Comparison of ENCODE assay signal across 8 cellular contexts in the genomic region with DNA sequence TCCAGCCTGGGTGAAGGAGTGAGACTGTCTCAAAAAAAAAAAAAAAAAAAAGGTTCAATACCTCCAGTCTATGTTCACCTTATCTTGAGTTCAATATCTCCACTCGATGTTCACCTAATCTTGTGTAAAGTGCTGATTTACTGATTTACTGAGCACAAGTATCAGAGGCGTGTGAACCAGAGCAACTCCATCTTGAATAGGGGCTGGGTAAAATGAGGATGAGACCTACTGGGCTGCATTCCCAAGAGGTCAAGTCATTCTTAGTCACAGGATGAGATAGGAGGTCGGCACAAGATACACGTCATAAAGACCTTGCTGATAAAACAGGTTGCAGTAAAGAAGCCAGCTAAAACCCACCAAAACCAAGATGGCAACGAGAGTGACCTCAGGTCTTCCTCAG. TPM values are rescaled to one million over a fixed set of nuclear protein-coding genes. Genes with fewer than 3 reads are reported as not detected.
DNase-seq lines count a peak whose midpoint lies in the region; ATAC-seq, FAIRE-seq and TF ChIP-seq lines count a peak whose summit lies in the region.
"Not testable (repeated sequence)": the region's sequence is repeated elsewhere in the genome, so short reads cannot be mapped to it uniquely, and the experiment has no call there.
"Had no signal": no experiment of that assay in that cellular context is flagged by ENCODE, and none has a peak within 500 bp of the region (broad histone marks: within the 10 kb centered on the region; RNA-seq: fewer than 3 reads in every experiment).

No MANE protein-coding gene starts in this region.

- not testable (repeated sequence) for H3K23ac ChIP-seq in trophoblast cell (ENCODE audit: low read length)

- H4K20me1 ChIP-seq in BLaER1 treated with 17β-estradiol and CSF1 and Interleukin-3, amounts not matched to agents 10 nM and 100 nM; HCT116 (ENCODE audit: insufficient read depth): not testable (repeated sequence)

- not testable (repeated sequence) for H4K12ac ChIP-seq in trophoblast cell (ENCODE audit: low read depth, low read length)

- peak overlapping the region; percentile 78 for H2BK120ac ChIP-seq in trophoblast cell (ENCODE audit: insufficient read depth, low read length, poor library complexity)

- not testable (repeated sequence) for H4K8ac ChIP-seq in trophoblast cell (ENCODE audit: low read depth, low read length)

- H2BK12ac ChIP-seq in trophoblast cell (ENCODE audit: low read length): peak overlapping the region; percentile 68

- not testable (repeated sequence) for H3K27me3 ChIP-seq in BLaER1 treated with 17β-estradiol and CSF1 and Interleukin-3, amounts not matched to agents 10 nM and 100 nM; HCT116 (ENCODE audit: insufficient read depth, low read length); bronchial epithelial cell (ENCODE audit: control insufficient read depth, insufficient read depth, low read length); trophoblast cell (ENCODE audit: insufficient read depth, low read length)

- not testable (repeated sequence) for FAIRE-seq in bronchial epithelial cell (lab: Jason Lieb, UNC)

- CTCF ChIA-PET in HCT116 (lab: Charles Lee): interaction anchor here (1.2 kb wide), 1 partner anchor 27 kb away, joined by 3 read pairs; no protein-coding TSS in a partner anchor

- POLR2A ChIA-PET in HCT116 (lab: Charles Lee): interaction anchor here (0.7 to 2.8 kb wide), 3 partner anchors 11 to 306 kb away, joined by 3 to 8 read pairs (median 4); no protein-coding TSS in a partner anchor

- H3K4ac ChIP-seq in trophoblast cell (ENCODE audit: low read depth, low read length): not testable (repeated sequence)

- WGBS in trophoblast cell (ENCODE audit: extremely low coverage, insufficient coverage, insufficient read length): no CpG with 5 or more reads among the region's 5 CpGs

- TF ChIP-seq RAD21 in HCT116 (IDR thresholded peaks at IDR 0.05; ENCODE audit: low read depth): not testable (repeated sequence)

- H3K27ac ChIP-seq in BLaER1 treated with 17β-estradiol and CSF1 and Interleukin-3, amounts not matched to agents 10 nM and 100 nM: peak overlapping the region in 9 of 11 experiments; percentile 35 to 100 (median 96); a peak in 15 of 22 replicates
- H3K27ac ChIP-seq in HCT116 (ENCODE audit: low read depth, low read length): peak overlapping the region; percentile 100
- H3K27ac ChIP-seq in trophoblast cell (ENCODE audit: low read depth, low read length): peak overlapping the region; percentile 84

- H3K9me2 ChIP-seq in HCT116 (ENCODE audit: insufficient read depth): not testable (repeated sequence)

- not testable (repeated sequence) for TF ChIP-seq CTCF in HCT116 (IDR thresholded peaks at IDR 0.05 in 2 of 3, conservative IDR thresholded peaks at IDR 0.05 in 1 of 3; ENCODE audit: borderline replicate concordance in 1 of 3, insufficient read depth in 1 of 3, low read depth in 2 of 3, low read length in 2 of 3); bronchial epithelial cell (IDR thresholded peaks at IDR 0.05; ENCODE audit: insufficient read depth, low read length, severe bottlenecking)

- peak overlapping the region; percentile 70 for H2BK5ac ChIP-seq in trophoblast cell (ENCODE audit: low read depth, low read length, poor library complexity)

- H3K18ac ChIP-seq in trophoblast cell (ENCODE audit: low read length): not testable (repeated sequence)

- not testable (repeated sequence) for DNase-seq in HCT116 (ENCODE audit: low read depth, low spot score)
- peak; percentile 24 for DNase-seq in M059J (ENCODE audit: low read depth)
- DNase-seq in RKO (ENCODE audit: low spot score): peak; percentile 20
- peak; percentile 60 for DNase-seq in amniotic epithelial cell (ENCODE audit: low read depth)
- peak; percentile 48 for DNase-seq in bronchial epithelial cell (ENCODE audit: low read depth)
- DNase-seq in trophoblast cell: peak; percentile 36 to 50

- H2AFZ ChIP-seq in HCT116 (ENCODE audit: low read depth, low read length, poor library complexity, severe bottlenecking): peak overlapping the region; percentile 12
- H2AFZ ChIP-seq in trophoblast cell (ENCODE audit: insufficient read depth, low read length, poor library complexity): not testable (repeated sequence)

- not testable (repeated sequence) for H3K79me2 ChIP-seq in HCT116 (ENCODE audit: insufficient read depth, low read length); trophoblast cell (ENCODE audit: control insufficient read depth, insufficient read depth, low read length, poor library complexity)

- H3K14ac ChIP-seq in trophoblast cell (ENCODE audit: low read length): not testable (repeated sequence)

- H3K9ac ChIP-seq in BLaER1 treated with 17β-estradiol and CSF1 and Interleukin-3, amounts not matched to agents 10 nM and 100 nM; HCT116 (ENCODE audit: low read length); trophoblast cell (ENCODE audit: low read length): not testable (repeated sequence)

- intact Hi-C loops in HCT116 (cut with micrococcal nuclease): not testable (repeated sequence)

- peak overlapping the region in 1 of 11 experiments; percentile 7; a peak in 1 of 22 replicates for H3K4me2 ChIP-seq in BLaER1 treated with 17β-estradiol and CSF1 and Interleukin-3, amounts not matched to agents 10 nM and 100 nM
- H3K4me2 ChIP-seq in HCT116 (ENCODE audit: low read length): peak overlapping the region; percentile 90; the same call in 1 of the 2 replicates
- not testable (repeated sequence) for H3K4me2 ChIP-seq in trophoblast cell (ENCODE audit: low read length)

- peaks cover 0 to 20% (median 16%) of the 10 kb centered on the region in 11 experiments; a peak in 17 of 22 replicates for H3K9me3 ChIP-seq in BLaER1 treated with 17β-estradiol and CSF1 and Interleukin-3, amounts not matched to agents 10 nM and 100 nM (replicated peaks in 1 of 11)
- not testable (repeated sequence) for H3K9me3 ChIP-seq in HCT116 (ENCODE audit: control insufficient read depth in 1 of 2, insufficient read depth in 1 of 2, low read depth in 1 of 2, low read length in 2 of 2); trophoblast cell (ENCODE audit: insufficient read depth, low read depth, low read length)

- RAD21 ChIA-PET in HCT116 (lab: Charles Lee; ENCODE audit: low non-redundant PET in 1 of 2, low total read pairs in 2 of 2, uncharacterized antibody in 2 of 2, unreplicated experiment in 2 of 2): not testable (repeated sequence)

- H2AK5ac ChIP-seq in trophoblast cell (ENCODE audit: low read length): not testable (repeated sequence)

- not testable (repeated sequence) for BruUV-seq in HCT116 (replicated peaks; lab: Mats Ljungman, UMichigan)

- TF ChIP-seq POLR2A in HCT116 (IDR thresholded peaks at IDR 0.05; ENCODE audit: borderline replicate concordance, extremely low read depth, insufficient read depth, insufficient read length): not testable (repeated sequence)

- H3K4me1 ChIP-seq in BLaER1 treated with 17β-estradiol and CSF1 and Interleukin-3, amounts not matched to agents 10 nM and 100 nM: peaks cover 44 to 95% (median 68%) of the 10 kb centered on the region in 10 experiments
- H3K4me1 ChIP-seq in HCT116 (ENCODE audit: control insufficient read depth in 1 of 2, insufficient read depth in 2 of 2, low read length in 2 of 2) (peaks cover 88 to 94% of the 10 kb centered on the region in 2 experiments), trophoblast cell (ENCODE audit: control insufficient read depth in 1 of 2, insufficient read depth in 2 of 2, low read length in 2 of 2) (peaks cover 21 to 26% of the 10 kb centered on the region in 2 experiments)

- peak overlapping the region; percentile 97 for H4K91ac ChIP-seq in trophoblast cell (ENCODE audit: low read depth, low read length)

- H3K36me3 ChIP-seq in BLaER1 treated with 17β-estradiol and CSF1 and Interleukin-3, amounts not matched to agents 10 nM and 100 nM; HCT116 (ENCODE audit: control insufficient read depth in 1 of 2, insufficient read depth in 2 of 2, low read length in 2 of 2); bronchial epithelial cell (ENCODE audit: control insufficient read depth, insufficient read depth, low read length); trophoblast cell (ENCODE audit: control insufficient read depth in 1 of 2, insufficient read depth in 2 of 2, low read length in 2 of 2): not testable (repeated sequence)

- H3K4me3 ChIP-seq in BLaER1 treated with 17β-estradiol and CSF1 and Interleukin-3, amounts not matched to agents 10 nM and 100 nM; HCT116 (replicated peaks in 1 of 2; ENCODE audit: low read depth in 1 of 2, low read length in 2 of 2); bronchial epithelial cell (ENCODE audit: low read depth, low read length); trophoblast cell (ENCODE audit: low read depth, low read length): not testable (repeated sequence)

- H3K79me1 ChIP-seq in trophoblast cell (ENCODE audit: low read length): peaks cover 43% of the 10 kb centered on the region

- not testable (repeated sequence) for ATAC-seq in HCT116

TF ChIP-seq in HCT116, 20 proteins besides CTCF, POLR2A, EP300 and RAD21:
- TF ChIP-seq SP1 (IDR thresholded peaks at IDR 0.05; ENCODE audit: low read depth) (peak; percentile 20; the same call in 1 of the 2 replicates), FOSL1 (IDR thresholded peaks at IDR 0.05; ENCODE audit: low read depth) (peak; percentile 25; the same call in 1 of the 2 replicates)
TF ChIP-seq in HCT116: peak in this region for 2; not testable (repeated sequence) for 18.

RNA-seq across cellular contexts. Expression of a gene that starts 22.6 kb away (rescaled TPM):
- total RNA-seq in HCT116 (2021; ENCODE audit: unreplicated experiment) (6.6 TPM), bronchial epithelial cell (under 0.01 and 0.13 TPM in 2 replicates)
- polyA plus RNA-seq in HCT116 (2012): 9.6 and 10.3 TPM in 2 replicates
- 0.15 TPM in 1 of 2 replicates, not detected in the other for total RNA-seq in M059J (2014; rRNA removed; shearing (Covaris generic))
- polyA plus RNA-seq in trophoblast cell (2013): 36.0 and 40.8 TPM in 2 replicates

RNA-seq across cellular contexts. Expression of a gene that starts 41.0 kb away (rescaled TPM):
- total RNA-seq in HCT116 (2021; ENCODE audit: unreplicated experiment): 0.57 TPM
- 0.14 and 0.42 TPM in 2 replicates for polyA plus RNA-seq in HCT116 (2012)
- not detected in 2 replicates for total RNA-seq in M059J (2014; rRNA removed; shearing (Covaris generic))
- total RNA-seq in bronchial epithelial cell: not detected in 2 replicates
- polyA plus RNA-seq in trophoblast cell (2013): 8.2 and 9.1 TPM in 2 replicates
- total RNA-seq: CD4-positive, alpha-beta T cell had no signal
